ENCODE assay signal across 8 cellular contexts in genomic region chr3:43104786-43105185, GRCh38. TPM values are rescaled to one million over a fixed set of nuclear protein-coding genes. Genes with fewer than 3 reads are reported as not detected.
DNase-seq lines count a peak whose midpoint lies in the region; ATAC-seq, FAIRE-seq and TF ChIP-seq lines count a peak whose summit lies in the region.

No MANE protein-coding gene starts in this region.

- POLR2A ChIA-PET in T-cell (lab: Charles Lee): interaction anchor here in 1 of 2 donors (0.7 kb wide), 1 partner anchor 211 kb away, joined by 3 read pairs; no protein-coding TSS in a partner anchor

- CTCF ChIA-PET in T-cell (lab: Charles Lee): interaction anchor here in 1 of 2 donors (0.9 kb wide), 2 partner anchors 326 to 372 kb away, joined by 3 to 4 read pairs; no protein-coding TSS in a partner anchor

- no peak for TF ChIP-seq CTCF in foreskin fibroblast (IDR thresholded peaks at IDR 0.05; ENCODE audit: low read depth, low read length)

- peak overlapping the region; percentile 69 to 74 for H3K4me3 ChIP-seq in foreskin fibroblast (ENCODE audit: low read depth in 1 of 2, low read length in 2 of 2)

- no peak for FAIRE-seq in GM12892 (lab: Jason Lieb, UNC)

- H3K9me3 ChIP-seq in ES-I3 (ENCODE audit: control insufficient read depth, insufficient read depth, low read length): no peaks in the 10 kb centered on the region

- H3K27me3 Mint-ChIP-seq in T-cell: peaks cover 0 to 1% of the 10 kb centered on the region in 2 donors

- H3K27ac Mint-ChIP-seq in T-cell: peak overlapping the region in 1 of 2 donors; percentile 23

- peak overlapping the region; percentile 67 to 78 (median 74) for H3K4me3 Mint-ChIP-seq in T-cell

- peaks cover 22 to 27% (median 23%) of the 10 kb centered on the region in 3 donors for H3K4me1 Mint-ChIP-seq in T-cell

- H3K9me3 Mint-ChIP-seq in T-cell: no peaks in the 10 kb centered on the region

- ATAC-seq in T-cell (replicated peaks in 1 of 4) (no peak), HG02870 (IDR thresholded peaks at IDR 0.05; ENCODE audit: unreplicated experiment) (no peak)

- DNase-seq in T-cell: peak in 1 of 34 experiments; percentile 3
- DNase-seq in foreskin fibroblast: peak in 1 of 2 donors; percentile 19
- peak; percentile 8 for DNase-seq in pons (ENCODE audit: low spot score)
- DNase-seq in stimulated activated naive CD4-positive, alpha-beta T cell treated with Interleukin-2 at 50 U/mL for 16 hours (lab: John Stamatoyannopoulos, UW): no peak
- no peak for DNase-seq in GM12892 (ENCODE audit: insufficient read length)
- DNase-seq in inferior parietal cortex (ENCODE audit: extremely low spot score): no peak

- no peak for TF ChIP-seq POLR2A in GM12892 (IDR thresholded peaks at IDR 0.05; ENCODE audit: low read depth, low read length)

- H3K36me3 Mint-ChIP-seq in T-cell: peaks cover 6% of the 10 kb centered on the region

- H3K4me1 ChIP-seq in ES-I3 (ENCODE audit: insufficient read depth, low read length): no peaks in the 10 kb centered on the region

- no peaks in the 10 kb centered on the region for H3K36me3 ChIP-seq in ES-I3 (ENCODE audit: insufficient read depth, low read length)

- H3K9ac ChIP-seq in ES-I3 (ENCODE audit: low read depth, low read length): peak overlapping the region; percentile 45; the same call in 1 of the 2 replicates

RNA-seq across cellular contexts. Expression of gene POMGNT2, which starts 1.1 kb away (rescaled TPM):
- total RNA-seq in T-cell: 1 to 10 TPM; 4.6 to 6.3 (median 5.6) TPM
- not detected for polyA plus RNA-seq in GM12892 (2012; ENCODE audit: missing spikeins)
